1 cellular context compared by ENCODE assay signal in the genomic region with DNA sequence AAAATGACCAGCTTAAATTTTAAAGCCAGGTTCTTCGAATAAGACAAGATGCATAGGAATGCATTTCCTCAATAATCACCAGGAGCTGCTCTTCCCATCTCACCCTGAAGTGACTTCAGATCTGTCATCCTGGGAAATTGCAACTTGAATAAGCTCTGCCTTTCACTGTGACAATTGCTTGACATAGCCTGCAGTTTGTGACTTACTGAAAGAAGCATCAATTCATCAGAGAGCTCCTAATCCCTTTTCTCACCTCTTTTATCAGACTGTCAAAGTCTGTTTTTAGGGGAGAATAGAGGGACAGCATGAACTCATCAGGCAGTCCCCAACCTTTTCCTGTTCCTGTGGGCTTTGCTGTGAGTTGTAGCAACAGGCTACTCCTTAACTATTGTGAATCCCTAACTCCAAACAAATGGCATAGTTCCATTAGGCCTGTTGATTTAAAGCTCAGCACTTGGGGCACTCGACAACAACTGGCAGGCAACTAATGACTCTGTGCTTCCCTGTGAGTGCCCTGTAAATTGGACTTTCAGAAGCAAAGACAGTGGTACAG.
TF ChIP-seq lines count a peak whose summit lies in the region.

No MANE protein-coding gene starts in this region.

TF ChIP-seq in H1, 55 proteins besides CTCF, POLR2A, EP300 and RAD21:
- TF ChIP-seq SRF (IDR thresholded peaks at IDR 0.05; ENCODE audit: low read depth, low read length) (no peak), EZH2 (IDR thresholded peaks at IDR 0.05; ENCODE audit: low read depth, low read length, severe bottlenecking) (no peak), JUND (IDR thresholded peaks at IDR 0.05; ENCODE audit: low read length) (no peak), HDAC2 (IDR thresholded peaks at IDR 0.05; ENCODE audit: borderline replicate concordance in 1 of 2, low read depth in 2 of 2, low read length in 2 of 2) (no peak), POLR2AphosphoS5 (IDR thresholded peaks at IDR 0.05; ENCODE audit: low read depth, low read length) (no peak), RNF2 (IDR thresholded peaks at IDR 0.05; ENCODE audit: borderline replicate concordance, low read depth, low read length, missing control alignments, poor library complexity, severe bottlenecking) (no peak), MAX (IDR thresholded peaks at IDR 0.05) (no peak), SIN3A (conservative IDR thresholded peaks at IDR 0.05 in 1 of 2, IDR thresholded peaks at IDR 0.05 in 1 of 2; ENCODE audit: low read depth in 1 of 2, low read length in 2 of 2) (no peak), CHD7 (IDR thresholded peaks at IDR 0.05; ENCODE audit: insufficient replicate concordance, low read length) (no peak), YY1 (IDR thresholded peaks at IDR 0.05; ENCODE audit: low read depth, low read length) (no peak), TBP (IDR thresholded peaks at IDR 0.05; ENCODE audit: low read depth, low read length) (no peak), CREB1 (IDR thresholded peaks at IDR 0.05) (no peak), SIX5 (IDR thresholded peaks at IDR 0.05; ENCODE audit: low read depth, low read length) (no peak), TAF1 (IDR thresholded peaks at IDR 0.05; ENCODE audit: low read depth, low read length) (no peak)
